Comparison of ENCODE assay signal across 21 cellular contexts in genomic region chr4:102405706-102406510, GRCh38.
DNase-seq lines count a peak whose midpoint lies in the region; ATAC-seq and TF ChIP-seq lines count a peak whose summit lies in the region.
"Had no signal": no experiment of that assay in that cellular context is flagged by ENCODE, and none has a peak within 500 bp of the region (broad histone marks: within the 10 kb centered on the region; RNA-seq: fewer than 3 reads in every experiment).

No MANE protein-coding gene starts in this region.

- no peaks in the 10 kb centered on the region for H3K36me3 ChIP-seq in adipocyte (ENCODE audit: control insufficient read depth, insufficient read depth, low read length, severe bottlenecking)

- no peak for DNase-seq in T-helper 2 cell treated with Interferon-gamma antibody and Interleukin-4, amounts not matched to agents 5 μg/mL and 100 μg/mL, for 36 hours (ENCODE audit: low spot score)
- DNase-seq in T-helper 2 cell = no peak
- DNase-seq in NCI-H524 treated with DMSO at 0.1 percent for 48 hours (lab: John Stamatoyannopoulos, UW) = peak; percentile 11
- DNase-seq in adipocyte (ENCODE audit: low read depth) = peak; percentile 27
- no peak for DNase-seq in nephron progenitor cell
- DNase-seq in DMS79 (lab: John Stamatoyannopoulos, UW) = no peak
- no peak for DNase-seq in NCI-H2196 (lab: John Stamatoyannopoulos, UW; ENCODE audit: unreplicated experiment)
- DNase-seq: 8988T; CD4-positive, alpha-beta T cell; DMS53; Kasumi-1; MM.1S; NCI-H1105; NCI-H2081 treated with DMSO at 0.1 percent for 48 hours; NCI-H2227 treated with DMSO at 0.1 percent for 48 hours; NCI-H526 treated with DMSO at 0.1 percent for 48 hours; OCI-M1; Right ventricle myocardium superior; SK-N-SH; T-cell had no signal

- no peak overlapping the region for H3K4me3 ChIP-seq in adipocyte (ENCODE audit: low read length)

- no peaks in the 10 kb centered on the region for H3K27me3 Mint-ChIP-seq in T-helper 2 cell treated with Interferon-gamma antibody and Interleukin-4, amounts not matched to agents 5 μg/mL and 100 μg/mL, for 36 hours (ENCODE audit: low read depth)
- peaks cover 5% of the 10 kb centered on the region for H3K27me3 Mint-ChIP-seq in nephron progenitor cell (ENCODE audit: low read depth, poor library complexity)
- H3K27me3 Mint-ChIP-seq: CD4-positive, alpha-beta T cell; T-cell had no signal

- no peaks in the 10 kb centered on the region for H3K9me3 ChIP-seq in adipocyte (ENCODE audit: control insufficient read depth, low read length)
- H3K9me3 ChIP-seq: SK-N-SH had no signal

- no peak for TF ChIP-seq CTCF in nephron progenitor cell (IDR thresholded peaks at IDR 0.05)

- no peak for ATAC-seq in HG03469 (IDR thresholded peaks at IDR 0.05; ENCODE audit: unreplicated experiment)
- ATAC-seq: T-cell had no signal

- no peak overlapping the region for H3K9ac ChIP-seq in adipocyte (ENCODE audit: low read length)
- H3K9ac ChIP-seq: SK-N-SH had no signal

- no peaks in the 10 kb centered on the region for H3K9me3 Mint-ChIP-seq in T-helper 2 cell treated with Interferon-gamma antibody and Interleukin-4, amounts not matched to agents 5 μg/mL and 100 μg/mL, for 36 hours
- no peaks in the 10 kb centered on the region for H3K9me3 Mint-ChIP-seq in nephron progenitor cell
- H3K9me3 Mint-ChIP-seq: CD4-positive, alpha-beta T cell; T-cell had no signal

- no peak overlapping the region for H3K4me3 Mint-ChIP-seq in T-helper 2 cell treated with Interferon-gamma antibody and Interleukin-4, amounts not matched to agents 5 μg/mL and 100 μg/mL, for 36 hours
- H3K4me3 Mint-ChIP-seq in nephron progenitor cell = peak overlapping the region; percentile 48
- H3K4me3 Mint-ChIP-seq: CD4-positive, alpha-beta T cell; T-cell had no signal

- H3K4me1 Mint-ChIP-seq in T-helper 2 cell treated with Interferon-gamma antibody and Interleukin-4, amounts not matched to agents 5 μg/mL and 100 μg/mL, for 36 hours (ENCODE audit: low read depth) = peaks cover 6% of the 10 kb centered on the region
- H3K4me1 Mint-ChIP-seq in nephron progenitor cell = peaks cover 55% of the 10 kb centered on the region
- H3K4me1 Mint-ChIP-seq: T-cell had no signal

- no peaks in the 10 kb centered on the region for H3K36me3 Mint-ChIP-seq in T-helper 2 cell treated with Interferon-gamma antibody and Interleukin-4, amounts not matched to agents 5 μg/mL and 100 μg/mL, for 36 hours (ENCODE audit: low read depth)
- H3K36me3 Mint-ChIP-seq in nephron progenitor cell (ENCODE audit: low read depth) = no peaks in the 10 kb centered on the region
- H3K36me3 Mint-ChIP-seq: T-cell had no signal

- H3K27ac Mint-ChIP-seq in T-helper 2 cell treated with Interferon-gamma antibody and Interleukin-4, amounts not matched to agents 5 μg/mL and 100 μg/mL, for 36 hours = peak overlapping the region; percentile 47
- H3K27ac Mint-ChIP-seq in nephron progenitor cell = peak overlapping the region; percentile 88
- H3K27ac Mint-ChIP-seq: CD4-positive, alpha-beta T cell; T-cell had no signal

- H3K27me3 ChIP-seq in adipocyte (replicated peaks; ENCODE audit: control insufficient read depth, insufficient read depth, low read length) = no peaks in the 10 kb centered on the region

- peaks cover 18% of the 10 kb centered on the region for H3K4me1 ChIP-seq in adipocyte (ENCODE audit: control insufficient read depth, insufficient read depth, low read length)

Comparison
In these comparisons a context has a peak if more than half of its experiments do, and no peak if none do; other contexts are left out.
1. DNase-seq: peak in NCI-H524 treated with DMSO at 0.1 percent for 48 hours (single experiment) and adipocyte (single experiment); none in T-helper 2 cell treated with Interferon-gamma antibody and Interleukin-4, amounts not matched to agents 5 μg/mL and 100 μg/mL, for 36 hours (single experiment), T-helper 2 cell (0 of 5), nephron progenitor cell (single experiment), DMS79 (single experiment) and NCI-H2196 (single experiment).